9 cellular contexts compared by ENCODE assay signal in genomic region chr6:89122625-89123024, GRCh38. TPM values are rescaled to one million over a fixed set of nuclear protein-coding genes. Genes with fewer than 3 reads are reported as not detected.
A peak's percentile ranks its signal among the peaks of the same experiment; 100 is the strongest.
DNase-seq lines count a peak whose midpoint lies in the region; ATAC-seq and TF ChIP-seq lines count a peak whose summit lies in the region.
"Had no signal": no experiment of that assay in that cellular context is flagged by ENCODE, and none has a peak within 500 bp of the region (broad histone marks: within the 10 kb centered on the region; RNA-seq: fewer than 3 reads in every experiment).

No MANE protein-coding gene starts in this region.

- TF ChIP-seq EP300 in gastroesophageal sphincter (IDR thresholded peaks at IDR 0.05), result no peak

- H3K27me3 ChIP-seq in Loucy (ENCODE audit: insufficient read depth, low read length, poor library complexity, severe bottlenecking), result no peaks in the 10 kb centered on the region
- H3K27me3 ChIP-seq in gastroesophageal sphincter, result no peaks in the 10 kb centered on the region
- H3K27me3 ChIP-seq in effector memory CD4-positive, alpha-beta T cell (replicated peaks; ENCODE audit: control insufficient read depth, insufficient read depth, low read length, poor library complexity, severe bottlenecking), result no peaks in the 10 kb centered on the region

- peaks cover 0 to 2% (median 0%) of the 10 kb centered on the region in 3 donors for H3K9me3 Mint-ChIP-seq in T-cell

- no peak overlapping the region for H3K4me2 ChIP-seq in Loucy (ENCODE audit: low read depth, low read length, poor library complexity, severe bottlenecking)

- no peak overlapping the region for H3K4me3 ChIP-seq in GM12864 (ENCODE audit: low read depth, low read length)
- no peak overlapping the region for H3K4me3 ChIP-seq in Loucy (ENCODE audit: low read length, poor library complexity, severe bottlenecking)
- no peak overlapping the region for H3K4me3 ChIP-seq in gastroesophageal sphincter
- no peak overlapping the region for H3K4me3 ChIP-seq in effector memory CD4-positive, alpha-beta T cell (ENCODE audit: insufficient read depth, low read depth, low read length, poor library complexity, severe bottlenecking)

- no peaks in the 10 kb centered on the region for H3K27me3 Mint-ChIP-seq in T-cell

- H2AFZ ChIP-seq in Loucy (ENCODE audit: low read length), result no peak overlapping the region

- no peaks in the 10 kb centered on the region for H3K79me2 ChIP-seq in Loucy (ENCODE audit: insufficient read depth, low read length)

- H3K9me3 ChIP-seq in Loucy (ENCODE audit: insufficient read depth, low read depth, low read length) (no peaks in the 10 kb centered on the region), gastroesophageal sphincter (no peaks in the 10 kb centered on the region)
- no peaks in the 10 kb centered on the region for H3K9me3 ChIP-seq in effector memory CD4-positive, alpha-beta T cell (ENCODE audit: control insufficient read depth, low read length)

- no peak overlapping the region for H3K4me3 Mint-ChIP-seq in T-cell

- DNase-seq in AG20443 (ENCODE audit: low spot score) (peak; percentile 45), GM12864 (ENCODE audit: low read depth) (no peak), T-cell (no peak), superior temporal gyrus (ENCODE audit: extremely low spot score) (peak; percentile 70)
- no peak for DNase-seq in effector memory CD4-positive, alpha-beta T cell

- peaks cover 0 to 2% (median 2%) of the 10 kb centered on the region in 3 donors for H3K4me1 Mint-ChIP-seq in T-cell

- no peak overlapping the region for H3K27ac ChIP-seq in gastroesophageal sphincter
- H3K27ac ChIP-seq in effector memory CD4-positive, alpha-beta T cell (ENCODE audit: insufficient read depth, low read length, poor library complexity, severe bottlenecking), result no peak overlapping the region

- peaks cover 5% of the 10 kb centered on the region for H3K36me3 Mint-ChIP-seq in T-cell

- TF ChIP-seq CTCF in GM12864 (IDR thresholded peaks at IDR 0.05; ENCODE audit: low read depth, low read length, missing control alignments) (peak; percentile 49), Loucy (conservative IDR thresholded peaks at IDR 0.05; ENCODE audit: low read length) (peak; percentile 80), gastroesophageal sphincter (IDR thresholded peaks at IDR 0.05) (peak; percentile 23 to 64 (median 50))

- no peak overlapping the region for H3K9ac ChIP-seq in Loucy (ENCODE audit: low read depth, low read length, poor library complexity, severe bottlenecking)

- H3K4me1 ChIP-seq in Loucy (ENCODE audit: insufficient read depth, low read length, poor library complexity, severe bottlenecking), result no peaks in the 10 kb centered on the region
- H3K4me1 ChIP-seq in gastroesophageal sphincter, result peaks cover 0 to 10% (median 0%) of the 10 kb centered on the region in 3 donors
- no peaks in the 10 kb centered on the region for H3K4me1 ChIP-seq in effector memory CD4-positive, alpha-beta T cell (ENCODE audit: control insufficient read depth, insufficient read depth, low read length, poor library complexity, severe bottlenecking)

- no peaks in the 10 kb centered on the region for H3K9me2 ChIP-seq in Loucy (replicated peaks; ENCODE audit: low read depth, low read length)

- ATAC-seq in T-cell (replicated peaks in 1 of 4) (peak in 3 of 4 experiments; percentile 51 to 69 (median 58)), gastroesophageal sphincter (peak; percentile 30), GM18868 (IDR thresholded peaks at IDR 0.05; ENCODE audit: unreplicated experiment) (no peak)

- no peaks in the 10 kb centered on the region for H4K20me1 ChIP-seq in Loucy (ENCODE audit: insufficient read depth, low read length, poor library complexity, severe bottlenecking)

- H3K36me3 ChIP-seq in Loucy (ENCODE audit: insufficient read depth, low read length) (no peaks in the 10 kb centered on the region), gastroesophageal sphincter (no peaks in the 10 kb centered on the region)
- H3K36me3 ChIP-seq in effector memory CD4-positive, alpha-beta T cell (ENCODE audit: control insufficient read depth, insufficient read depth, low read length), result no peaks in the 10 kb centered on the region

- H3F3A ChIP-seq in Loucy (ENCODE audit: low read depth), result no peaks in the 10 kb centered on the region

- POLR2A ChIA-PET in T-cell (lab: Charles Lee), result no interaction called here

- no peak overlapping the region for H3K27ac Mint-ChIP-seq in T-cell

- CTCF ChIA-PET in T-cell (lab: Charles Lee), result interaction anchor here (1.0 to 1.5 kb wide), 4 partner anchors 23 to 140 kb away, joined by 3 to 6 read pairs (median 4); partner anchors contain the start of gene PM20D2 (in 1 of the 2)

- no peak for TF ChIP-seq POLR2A in gastroesophageal sphincter (IDR thresholded peaks at IDR 0.05)

RNA-seq across cellular contexts. Expression of gene SRSF12, which starts 4.8 kb away (rescaled TPM):
- total RNA-seq in T-cell (not detected), gastroesophageal sphincter (1 to 10 TPM in 2 of 4 donors, under 1 TPM in 2; 0.74 to 1.4 (median 1.1) TPM)
- total RNA-seq: HT1080 had no signal

RNA-seq across cellular contexts. Expression of gene PM20D2, which starts 23.2 kb away (rescaled TPM):
- total RNA-seq in T-cell, result 10 to 100 TPM in 3 of 5 donors, 1 to 10 TPM in 2; 7.5 to 12.3 (median 10.1) TPM
- total RNA-seq in gastroesophageal sphincter, result 10 to 100 TPM; 19.0 to 36.3 (median 25.5) TPM

RNA-seq across cellular contexts. Expression of gene PNRC1, which starts 42.1 kb away (rescaled TPM):
- total RNA-seq in T-cell (100 to 1,000 TPM; 421 to 792 (median 481) TPM), gastroesophageal sphincter (100 to 1,000 TPM; 316 to 349 (median 331) TPM)

Comparison
In these comparisons a context has a peak if more than half of its experiments do, and no peak if none do; other contexts are left out.
1. DNase-seq: peak in AG20443 (single experiment) and superior temporal gyrus (single experiment); none in GM12864 (single experiment), T-cell (0 of 34) and effector memory CD4-positive, alpha-beta T cell (0 of 3).
2. Peak in every context shown above with its lines, with median percentiles within 50 percentile points of each other: CTCF ChIP-seq.